35 cellular contexts compared by ENCODE assay signal in genomic region chr5:107654827-107655226, GRCh38. TPM values are rescaled to one million over a fixed set of nuclear protein-coding genes. Genes with fewer than 3 reads are reported as not detected.
"Had no signal": no experiment of that assay in that cellular context is flagged by ENCODE, and none has a peak within 500 bp of the region (broad histone marks: within the 10 kb centered on the region; RNA-seq: fewer than 3 reads in every experiment).

No MANE protein-coding gene starts in this region.

- H3K4me1 ChIP-seq: adrenal gland, body of pancreas, breast epithelium had no signal

- H3K9me3 Mint-ChIP-seq: activated B cell treated with CpG ODN at 0.5 μM for 24 hours; activated CD4-positive, alpha-beta memory T cell treated with anti-CD3 and anti-CD28 coated beads for 36 hours; activated CD4-positive, alpha-beta T cell treated with anti-CD3 and anti-CD28 coated beads, Interleukin-2, amount 10 ng/mL, durations not matched to agents 24 days and 14 days; activated CD8-positive, alpha-beta T cell treated with anti-CD3 and anti-CD28 coated beads for 36 hours; activated naive CD4-positive, alpha-beta T cell treated with anti-CD3 and anti-CD28 coated beads for 36 hours; activated naive CD4-positive, alpha-beta T cell treated with anti-CD3 and anti-CD28 coated beads, Interleukin-2, amount 50 U/mL, for 72 hours; activated naive CD8-positive, alpha-beta T cell treated with anti-CD3 and anti-CD28 coated beads for 36 hours; activated T-cell treated with anti-CD3 and anti-CD28 coated beads, Interleukin-2, amount 50 U/mL, for 4 hours; T-helper 1 cell treated with Interleukin-12 subunit alpha and Interleukin-12 subunit beta and Interleukin-4 antibody, amounts not matched to agents 30 μg/mL and 1 μg/mL, for 36 hours; T-helper 2 cell treated with Interferon-gamma antibody and Interleukin-4, amounts not matched to agents 5 μg/mL and 100 μg/mL, for 36 hours had no signal

- H3K9me3 ChIP-seq: adrenal gland, body of pancreas, breast epithelium had no signal

- H3K27me3 ChIP-seq: adrenal gland, body of pancreas, brain microvascular endothelial cell, breast epithelium had no signal

- H3K27ac Mint-ChIP-seq: activated B cell treated with CpG ODN at 0.5 μM for 24 hours; activated CD4-positive, alpha-beta memory T cell treated with anti-CD3 and anti-CD28 coated beads for 36 hours; activated CD4-positive, alpha-beta T cell treated with anti-CD3 and anti-CD28 coated beads, Interleukin-2, amount 10 ng/mL, durations not matched to agents 24 days and 14 days; activated CD8-positive, alpha-beta T cell treated with anti-CD3 and anti-CD28 coated beads for 36 hours; activated naive CD4-positive, alpha-beta T cell treated with anti-CD3 and anti-CD28 coated beads for 36 hours; activated naive CD4-positive, alpha-beta T cell treated with anti-CD3 and anti-CD28 coated beads, Interleukin-2, amount 50 U/mL, for 72 hours; activated naive CD8-positive, alpha-beta T cell treated with anti-CD3 and anti-CD28 coated beads for 36 hours; T-helper 1 cell treated with Interleukin-12 subunit alpha and Interleukin-12 subunit beta and Interleukin-4 antibody, amounts not matched to agents 30 μg/mL and 1 μg/mL, for 36 hours; T-helper 2 cell treated with Interferon-gamma antibody and Interleukin-4, amounts not matched to agents 5 μg/mL and 100 μg/mL, for 36 hours had no signal

- DNase-seq: activated B cell treated with CpG ODN at 0.5 μM for 24 hours; activated CD4-positive, alpha-beta memory T cell treated with anti-CD3 and anti-CD28 coated beads for 36 hours; activated CD4-positive, alpha-beta T cell treated with anti-CD3 and anti-CD28 coated beads for 4 hours; activated CD4-positive, alpha-beta T cell treated with anti-CD3 and anti-CD28 coated beads, Interleukin-2, amount 10 ng/mL, durations not matched to agents 24 days and 14 days; activated CD4-positive, alpha-beta T cell treated with anti-CD3 and anti-CD28 coated beads, Interleukin-2, amount 50 U/mL, for 1 hour; activated CD4-positive, alpha-beta T cell treated with anti-CD3 and anti-CD28 coated beads, Interleukin-2, amount 50 U/mL, for 4 hours; activated CD4-positive, CD25-positive, alpha-beta regulatory T cell treated with anti-CD3 and anti-CD28 coated beads, Interleukin-2, amount 50 U/mL, for 72 hours; activated CD8-positive, alpha-beta memory T cell treated with anti-CD3 and anti-CD28 coated beads, Interleukin-2, amount 50 U/mL, for 4 hours; activated CD8-positive, alpha-beta T cell treated with anti-CD3 and anti-CD28 coated beads for 36 hours; activated effector memory CD4-positive, alpha-beta T cell treated with anti-CD3 and anti-CD28 coated beads, Interleukin-2, amount 50 U/mL, for 16 hours; activated gamma-delta T cell treated with Interleukin-2 at 50 U/mL for 16 hours; activated naive CD4-positive, alpha-beta T cell; activated naive CD4-positive, alpha-beta T cell treated with anti-CD3 and anti-CD28 coated beads for 36 hours; activated naive CD4-positive, alpha-beta T cell treated with anti-CD3 and anti-CD28 coated beads, Interleukin-2, amount 50 U/mL, for 16 hours; activated naive CD8-positive, alpha-beta T cell treated with anti-CD3 and anti-CD28 coated beads for 36 hours; activated T-cell treated with anti-CD3 and anti-CD28 coated beads for 4 hours; activated T-cell treated with anti-CD3 and anti-CD28 coated beads, Interleukin-2, amount 50 U/mL, for 1 hour; activated T-cell treated with anti-CD3 and anti-CD28 coated beads, Interleukin-2, amount 50 U/mL, for 4 hours; adrenal gland; amniotic stem cell; aorta; body of pancreas; brain microvascular endothelial cell; central memory CD4-positive, alpha-beta T cell; T-helper 1 cell; T-helper 2 cell; T-helper 9 cell had no signal

- FAIRE-seq: astrocyte, TTC549 had no signal

- H3K4me1 Mint-ChIP-seq: activated B cell treated with CpG ODN at 0.5 μM for 24 hours; activated CD4-positive, alpha-beta T cell treated with anti-CD3 and anti-CD28 coated beads, Interleukin-2, amount 10 ng/mL, durations not matched to agents 24 days and 14 days; activated naive CD8-positive, alpha-beta T cell treated with anti-CD3 and anti-CD28 coated beads for 36 hours had no signal

- H3K4me3 ChIP-seq: adrenal gland, body of pancreas, breast epithelium had no signal

- H3K36me3 ChIP-seq: adrenal gland, brain microvascular endothelial cell, breast epithelium had no signal

- H3K36me3 Mint-ChIP-seq: activated CD4-positive, alpha-beta memory T cell treated with anti-CD3 and anti-CD28 coated beads for 36 hours; activated naive CD4-positive, alpha-beta T cell treated with anti-CD3 and anti-CD28 coated beads, Interleukin-2, amount 50 U/mL, for 72 hours; activated naive CD8-positive, alpha-beta T cell treated with anti-CD3 and anti-CD28 coated beads for 36 hours had no signal

- H3K27ac ChIP-seq: adrenal gland, body of pancreas, brain microvascular endothelial cell, VCaP had no signal

- ATAC-seq: activated CD8-positive, alpha-beta T cell treated with anti-CD3 and anti-CD28 coated beads for 36 hours; activated naive CD4-positive, alpha-beta T cell treated with anti-CD3 and anti-CD28 coated beads, Interleukin-2, amount 50 U/mL, for 72 hours; activated T-cell treated with anti-CD3 and anti-CD28 coated beads, Interleukin-2, amount 50 U/mL, for 4 hours; body of pancreas had no signal

- H3K4me3 Mint-ChIP-seq: activated B cell treated with CpG ODN at 0.5 μM for 24 hours; activated CD4-positive, alpha-beta memory T cell treated with anti-CD3 and anti-CD28 coated beads for 36 hours; activated CD4-positive, alpha-beta T cell treated with anti-CD3 and anti-CD28 coated beads, Interleukin-2, amount 10 ng/mL, durations not matched to agents 24 days and 14 days; activated CD8-positive, alpha-beta T cell treated with anti-CD3 and anti-CD28 coated beads for 36 hours; activated naive CD4-positive, alpha-beta T cell treated with anti-CD3 and anti-CD28 coated beads for 36 hours; activated naive CD8-positive, alpha-beta T cell treated with anti-CD3 and anti-CD28 coated beads for 36 hours; activated T-cell treated with anti-CD3 and anti-CD28 coated beads, Interleukin-2, amount 50 U/mL, for 4 hours; T-helper 1 cell treated with Interleukin-12 subunit alpha and Interleukin-12 subunit beta and Interleukin-4 antibody, amounts not matched to agents 30 μg/mL and 1 μg/mL, for 36 hours; T-helper 2 cell treated with Interferon-gamma antibody and Interleukin-4, amounts not matched to agents 5 μg/mL and 100 μg/mL, for 36 hours had no signal

RNA-seq across cellular contexts. Expression of gene EFNA5, which starts 15.9 kb away (rescaled TPM):
- total RNA-seq: activated B cell treated with CpG ODN at 0.5 μM for 24 hours; activated CD4-positive, alpha-beta memory T cell treated with anti-CD3 and anti-CD28 coated beads for 36 hours; activated CD4-positive, alpha-beta T cell treated with anti-CD3 and anti-CD28 coated beads, Interleukin-2, amount 10 ng/mL, durations not matched to agents 24 days and 14 days; activated CD8-positive, alpha-beta memory T cell treated with anti-CD3 and anti-CD28 coated beads for 36 hours; activated CD8-positive, alpha-beta T cell treated with anti-CD3 and anti-CD28 coated beads for 36 hours; activated naive CD4-positive, alpha-beta T cell treated with anti-CD3 and anti-CD28 coated beads for 36 hours; activated naive CD4-positive, alpha-beta T cell treated with anti-CD3 and anti-CD28 coated beads, Interleukin-2, amount 50 U/mL, for 72 hours; activated naive CD8-positive, alpha-beta T cell treated with anti-CD3 and anti-CD28 coated beads for 36 hours had no signal
